Comparison of ENCODE assay signal across 12 cellular contexts in genomic region chr19:3818479-3818878, GRCh38. TPM values are rescaled to one million over a fixed set of nuclear protein-coding genes. Genes with fewer than 3 reads are reported as not detected.
DNase-seq lines count a peak whose midpoint lies in the region; ATAC-seq, FAIRE-seq and TF ChIP-seq lines count a peak whose summit lies in the region.
"Had no signal": no experiment of that assay in that cellular context is flagged by ENCODE, and none has a peak within 500 bp of the region (broad histone marks: within the 10 kb centered on the region; RNA-seq: fewer than 3 reads in every experiment).

No MANE protein-coding gene starts in this region.

- FAIRE-seq in endothelial cell of umbilical vein (lab: Jason Lieb, UNC): peak; percentile 71

- ATAC-seq in GM23338: no peak

- peaks cover 22% of the 10 kb centered on the region for H3K27me3 Mint-ChIP-seq in GM23338 (ENCODE audit: insufficient read depth, low read depth, poor library complexity)

- 8 to 21% methylated on average over 9 to 12 of the region's 12 CpGs for WGBS in esophagus squamous epithelium, 2 donors

- DNase-seq in DMS53 (lab: John Stamatoyannopoulos, UW): peak; percentile 33
- no peak for DNase-seq in DMS53 treated with DMSO at 0.1 percent for 48 hours (lab: John Stamatoyannopoulos, UW; ENCODE audit: unreplicated experiment)
- DNase-seq in NCI-H460 (ENCODE audit: extremely low read depth, low read depth): peak; percentile 6
- peak; percentile 15 for DNase-seq in endothelial cell of umbilical vein (ENCODE audit: low read depth, low spot score)
- DNase-seq in stimulated activated CD4-positive, alpha-beta T cell treated with anti-CD3 and anti-CD28 coated beads, Interleukin-2, amount 100 ng/mL, for 4 hours (ENCODE audit: low read depth): peak; percentile 40
- no peak for DNase-seq in GM23338 (ENCODE audit: low spot score)
- DNase-seq in esophagus squamous epithelium (lab: John Stamatoyannopoulos, UW): no peak
- DNase-seq in activated gamma-delta T cell treated with Interleukin-2 at 50 U/mL for 16 hours: no peak
- DNase-seq: 8988T had no signal

- H3K27ac Mint-ChIP-seq in GM23338: no peak overlapping the region
- H3K27ac Mint-ChIP-seq: nephron had no signal

- H3K9me3 ChIP-seq in endothelial cell of umbilical vein (replicated peaks; ENCODE audit: control insufficient read depth, insufficient read depth, low read length): no peaks in the 10 kb centered on the region
- H3K9me3 ChIP-seq in esophagus squamous epithelium: no peaks in the 10 kb centered on the region

- H3K9me1 ChIP-seq in endothelial cell of umbilical vein (replicated peaks; ENCODE audit: control insufficient read depth, extremely low read depth, insufficient read depth, low read length): no peaks in the 10 kb centered on the region

- no peaks in the 10 kb centered on the region for H3K9me2 ChIP-seq in GM23338 (ENCODE audit: insufficient read depth)

- H2AFZ ChIP-seq in endothelial cell of umbilical vein (ENCODE audit: low read depth, low read length) (peak overlapping the region; percentile 41), GM23338 (no peak overlapping the region)

- H3K4me1 ChIP-seq in endothelial cell of umbilical vein (ENCODE audit: control insufficient read depth, extremely low read depth, insufficient read depth, low read length) (no peaks in the 10 kb centered on the region), GM23338 (ENCODE audit: insufficient read depth) (no peaks in the 10 kb centered on the region), esophagus squamous epithelium (peaks cover 0 to 14% (median 0%) of the 10 kb centered on the region in 3 donors)

- TF ChIP-seq POLR2A in endothelial cell of umbilical vein (IDR thresholded peaks at IDR 0.05; ENCODE audit: low read depth, low read length) (no peak), esophagus squamous epithelium (IDR thresholded peaks at IDR 0.05) (no peak)

- H3K36me3 Mint-ChIP-seq in GM23338 (ENCODE audit: low read depth): peaks cover 4% of the 10 kb centered on the region; the same call in 2 of the 3 replicates

- POLR2A ChIA-PET in endothelial cell of umbilical vein (lab: Charles Lee): no interaction called here

- H3K36me3 ChIP-seq in endothelial cell of umbilical vein (ENCODE audit: control insufficient read depth in 2 of 2, extremely low read depth in 1 of 2, insufficient read depth in 2 of 2, low read length in 2 of 2) (no peaks in the 10 kb centered on the region), GM23338 (ENCODE audit: insufficient read depth) (no peaks in the 10 kb centered on the region), esophagus squamous epithelium (no peaks in the 10 kb centered on the region)

- H4K20me1 ChIP-seq in endothelial cell of umbilical vein (replicated peaks; ENCODE audit: control insufficient read depth, extremely low read depth, insufficient read depth, low read length): no peaks in the 10 kb centered on the region
- H4K20me1 ChIP-seq in GM23338 (replicated peaks; ENCODE audit: insufficient read depth): no peaks in the 10 kb centered on the region

- CTCF ChIA-PET in endothelial cell of umbilical vein (lab: Charles Lee): interaction anchor here (0.7 to 2.3 kb wide), 5 partner anchors 12 to 72 kb away, joined by 3 to 5 read pairs (median 3); no protein-coding TSS in a partner anchor

- no peak overlapping the region for H3K4me3 Mint-ChIP-seq in GM23338
- H3K4me3 Mint-ChIP-seq: nephron had no signal

- 0 out of 2 replicates have a peak, but pooled peaks cover 2% of the 10 kb centered on the region for H3F3A ChIP-seq in GM23338 (replicated peaks; ENCODE audit: low read depth)

- no peak overlapping the region for H3K27ac ChIP-seq in endothelial cell of umbilical vein (ENCODE audit: insufficient read depth, low read depth, low read length)
- H3K27ac ChIP-seq in GM23338 (ENCODE audit: low read depth): no peak overlapping the region
- no peak overlapping the region for H3K27ac ChIP-seq in esophagus squamous epithelium
- H3K27ac ChIP-seq: KMS-11 had no signal

- dilution Hi-C loops in endothelial cell of umbilical vein (cut with MboI; ENCODE audit: extremely low pct_ligation_motif_present, low sequenced_read_pairs): no loop called here

- BruUV-seq in endothelial cell of umbilical vein (replicated peaks; lab: Mats Ljungman, UMichigan): no TSS peak

- H3K4me2 ChIP-seq in endothelial cell of umbilical vein (ENCODE audit: insufficient read depth, low read length): no peak overlapping the region
- no peak overlapping the region for H3K4me2 ChIP-seq in GM23338
- H3K4me2 ChIP-seq: KMS-11 had no signal

- no peaks in the 10 kb centered on the region for H3K27me3 ChIP-seq in endothelial cell of umbilical vein (ENCODE audit: control insufficient read depth in 2 of 2, insufficient read depth in 2 of 2, low read length in 2 of 2)
- H3K27me3 ChIP-seq in GM23338 (ENCODE audit: insufficient read depth): 0 out of 2 replicates have a peak, but pooled peaks cover 6% of the 10 kb centered on the region
- peaks cover 0 to 17% (median 0%) of the 10 kb centered on the region in 4 donors for H3K27me3 ChIP-seq in esophagus squamous epithelium

- no peaks in the 10 kb centered on the region for H3K4me1 Mint-ChIP-seq in GM23338
- H3K4me1 Mint-ChIP-seq: nephron had no signal

- no peak overlapping the region for H3K9ac ChIP-seq in endothelial cell of umbilical vein (replicated peaks; ENCODE audit: extremely low read depth, insufficient read depth, low read length)
- H3K9ac ChIP-seq: KMS-11 had no signal

- H3K9me3 Mint-ChIP-seq in GM23338: no peaks in the 10 kb centered on the region; the same call in 1 of the 3 replicates
- H3K9me3 Mint-ChIP-seq: nephron had no signal

- H3K4me3 ChIP-seq in endothelial cell of umbilical vein (replicated peaks in 1 of 3; ENCODE audit: insufficient read depth in 1 of 3, low read depth in 1 of 3, low read length in 3 of 3): no peak overlapping the region
- no peak overlapping the region for H3K4me3 ChIP-seq in GM23338
- H3K4me3 ChIP-seq in esophagus squamous epithelium: no peak overlapping the region

- TF ChIP-seq CTCF in endothelial cell of umbilical vein (IDR thresholded peaks at IDR 0.05; ENCODE audit: extremely low read depth in 1 of 2, insufficient read depth in 1 of 2, low read depth in 1 of 2, low read length in 2 of 2): no peak
- no peak for TF ChIP-seq CTCF in GM23338 (conservative IDR thresholded peaks at IDR 0.05; ENCODE audit: low read depth in 2 of 2)
- TF ChIP-seq CTCF in esophagus squamous epithelium (IDR thresholded peaks at IDR 0.05): no peak

- intact Hi-C loops in endothelial cell of umbilical vein (cut with micrococcal nuclease) (no loop called here), esophagus squamous epithelium (cut with DNase I) (no loop called here)

- H3K79me2 ChIP-seq in endothelial cell of umbilical vein (ENCODE audit: control insufficient read depth, insufficient read depth, low read length) (no peaks in the 10 kb centered on the region), GM23338 (replicated peaks; ENCODE audit: insufficient read depth) (no peaks in the 10 kb centered on the region)

RNA-seq across cellular contexts. Expression of gene MATK, which starts 32.3 kb away (rescaled TPM):
- not detected in 2 replicates for total RNA-seq in NCI-H460 (2014; rRNA removed; shearing (Covaris generic))
- not detected in 2 replicates for polyA plus RNA-seq in NCI-H460 (2014; cell fraction: nucleus; rRNA removed)
- not detected in 2 replicates for total RNA-seq in endothelial cell of umbilical vein
- polyA plus RNA-seq in endothelial cell of umbilical vein: not detected in 2 replicates
- polyA plus RNA-seq in endothelial cell of umbilical vein (2011; cell fraction: cytosol; rRNA removed): not detected in 2 replicates
- not detected in 2 replicates for polyA plus RNA-seq in endothelial cell of umbilical vein (2011; cell fraction: nucleus; rRNA removed)
- not detected in 2 replicates for polyA plus RNA-seq in endothelial cell of umbilical vein (2012)
- polyA minus RNA-seq in endothelial cell of umbilical vein: 0.30 and 0.73 TPM in 2 replicates
- 27.1 TPM for polyA minus RNA-seq in endothelial cell of umbilical vein (2011; cell fraction: cytosol; rRNA and poly(A)+ RNA removed)
- not detected in 2 replicates for polyA minus RNA-seq in endothelial cell of umbilical vein (2011; cell fraction: nucleus; rRNA and poly(A)+ RNA removed)
- total RNA-seq in GM23338 (2014; rRNA removed; shearing (Covaris generic)): 21.4 and 30.3 TPM in 2 replicates
- 13.4 and 14.1 TPM in 2 replicates for polyA plus RNA-seq in GM23338 (2016; fragmentation: Nextera tagmentation; extraction: Ambion mirVana)
- total RNA-seq in esophagus squamous epithelium: 1 to 10 TPM in 3 of 4 donors, not detected in 1; 1.1 to 4.4 (median 2.1) TPM
- total RNA-seq: OCI-LY7 had no signal

RNA-seq across cellular contexts. Expression of gene RAX2, which starts 46.5 kb away (rescaled TPM):
- not detected in 2 replicates for total RNA-seq in NCI-H460 (2014; rRNA removed; shearing (Covaris generic))
- polyA plus RNA-seq in NCI-H460 (2014; cell fraction: nucleus; rRNA removed): not detected in 2 replicates
- total RNA-seq in endothelial cell of umbilical vein (not detected in 2 replicates), esophagus squamous epithelium (not detected)
- polyA plus RNA-seq in endothelial cell of umbilical vein (not detected in 2 replicates), GM23338 (2016; fragmentation: Nextera tagmentation; extraction: Ambion mirVana) (0.13 TPM in 1 of 2 replicates, not detected in the other)
- polyA plus RNA-seq in endothelial cell of umbilical vein (2011; cell fraction: cytosol; rRNA removed): not detected in 2 replicates
- not detected in 2 replicates for polyA plus RNA-seq in endothelial cell of umbilical vein (2011; cell fraction: nucleus; rRNA removed)
- polyA plus RNA-seq in endothelial cell of umbilical vein (2012): not detected in 2 replicates
- polyA minus RNA-seq in endothelial cell of umbilical vein: not detected in 2 replicates
- not detected for polyA minus RNA-seq in endothelial cell of umbilical vein (2011; cell fraction: cytosol; rRNA and poly(A)+ RNA removed)
- polyA minus RNA-seq in endothelial cell of umbilical vein (2011; cell fraction: nucleus; rRNA and poly(A)+ RNA removed): not detected in 2 replicates
- total RNA-seq in GM23338 (2014; rRNA removed; shearing (Covaris generic)): not detected in 2 replicates
- total RNA-seq: OCI-LY7 had no signal

RNA-seq across cellular contexts. Expression of gene ZFR2, which starts 50.4 kb away (rescaled TPM):
- not detected in 2 replicates for total RNA-seq in NCI-H460 (2014; rRNA removed; shearing (Covaris generic))
- not detected in 2 replicates for polyA plus RNA-seq in NCI-H460 (2014; cell fraction: nucleus; rRNA removed)
- total RNA-seq in endothelial cell of umbilical vein (not detected in 2 replicates), esophagus squamous epithelium (not detected)
- polyA plus RNA-seq in endothelial cell of umbilical vein (0.11 TPM in 1 of 2 replicates, not detected in the other), GM23338 (2016; fragmentation: Nextera tagmentation; extraction: Ambion mirVana) (25.4 and 31.3 TPM in 2 replicates)
- polyA plus RNA-seq in endothelial cell of umbilical vein (2011; cell fraction: cytosol; rRNA removed): 0.10 TPM in 1 of 2 replicates, not detected in the other
- polyA plus RNA-seq in endothelial cell of umbilical vein (2011; cell fraction: nucleus; rRNA removed): not detected in 2 replicates
- polyA plus RNA-seq in endothelial cell of umbilical vein (2012): not detected in 2 replicates
- polyA minus RNA-seq in endothelial cell of umbilical vein: not detected in 2 replicates
- polyA minus RNA-seq in endothelial cell of umbilical vein (2011; cell fraction: cytosol; rRNA and poly(A)+ RNA removed): 0.20 TPM
- not detected in 2 replicates for polyA minus RNA-seq in endothelial cell of umbilical vein (2011; cell fraction: nucleus; rRNA and poly(A)+ RNA removed)
- 13.5 and 15.8 TPM in 2 replicates for total RNA-seq in GM23338 (2014; rRNA removed; shearing (Covaris generic))
- total RNA-seq: OCI-LY7 had no signal

RNA-seq across cellular contexts. Expression of gene MRPL54, which starts 56.0 kb away (rescaled TPM):
- total RNA-seq in NCI-H460 (2014; rRNA removed; shearing (Covaris generic)): 35.8 and 40.8 TPM in 2 replicates
- polyA plus RNA-seq in NCI-H460 (2014; cell fraction: nucleus; rRNA removed): 33.9 and 40.5 TPM in 2 replicates
- 67.5 and 76.3 TPM in 2 replicates for total RNA-seq in endothelial cell of umbilical vein
- polyA plus RNA-seq in endothelial cell of umbilical vein: 80.2 and 93.1 TPM in 2 replicates
- polyA plus RNA-seq in endothelial cell of umbilical vein (2011; cell fraction: cytosol; rRNA removed): 82.6 and 97.0 TPM in 2 replicates
- polyA plus RNA-seq in endothelial cell of umbilical vein (2011; cell fraction: nucleus; rRNA removed): 29.7 and 32.2 TPM in 2 replicates
- polyA plus RNA-seq in endothelial cell of umbilical vein (2012): 41.4 and 50.5 TPM in 2 replicates
- polyA minus RNA-seq in endothelial cell of umbilical vein: 7.5 and 9.7 TPM in 2 replicates
- polyA minus RNA-seq in endothelial cell of umbilical vein (2011; cell fraction: cytosol; rRNA and poly(A)+ RNA removed): 15.9 TPM
- 4.9 and 5.5 TPM in 2 replicates for polyA minus RNA-seq in endothelial cell of umbilical vein (2011; cell fraction: nucleus; rRNA and poly(A)+ RNA removed)
- total RNA-seq in GM23338 (2014; rRNA removed; shearing (Covaris generic)): 29.7 and 47.3 TPM in 2 replicates
- 89.9 and 93.1 TPM in 2 replicates for polyA plus RNA-seq in GM23338 (2016; fragmentation: Nextera tagmentation; extraction: Ambion mirVana)
- 10 to 100 TPM; 50.2 to 79.9 (median 60.9) TPM for total RNA-seq in esophagus squamous epithelium

RNA-seq across cellular contexts. Expression of gene APBA3, which starts 57.0 kb away (rescaled TPM):
- total RNA-seq in NCI-H460 (2014; rRNA removed; shearing (Covaris generic)): 12.9 and 16.4 TPM in 2 replicates
- 46.5 and 49.2 TPM in 2 replicates for polyA plus RNA-seq in NCI-H460 (2014; cell fraction: nucleus; rRNA removed)
- 23.4 and 24.3 TPM in 2 replicates for total RNA-seq in endothelial cell of umbilical vein
- 25.1 and 41.7 TPM in 2 replicates for polyA plus RNA-seq in endothelial cell of umbilical vein
- 9.7 and 17.4 TPM in 2 replicates for polyA plus RNA-seq in endothelial cell of umbilical vein (2011; cell fraction: cytosol; rRNA removed)
- polyA plus RNA-seq in endothelial cell of umbilical vein (2011; cell fraction: nucleus; rRNA removed): 36.8 and 41.8 TPM in 2 replicates
- 14.0 and 16.4 TPM in 2 replicates for polyA plus RNA-seq in endothelial cell of umbilical vein (2012)
- polyA minus RNA-seq in endothelial cell of umbilical vein: 12.6 and 14.2 TPM in 2 replicates
- 15.4 TPM for polyA minus RNA-seq in endothelial cell of umbilical vein (2011; cell fraction: cytosol; rRNA and poly(A)+ RNA removed)
- 11.7 and 21.3 TPM in 2 replicates for polyA minus RNA-seq in endothelial cell of umbilical vein (2011; cell fraction: nucleus; rRNA and poly(A)+ RNA removed)
- 31.8 and 56.1 TPM in 2 replicates for total RNA-seq in GM23338 (2014; rRNA removed; shearing (Covaris generic))
- 16.6 and 17.2 TPM in 2 replicates for polyA plus RNA-seq in GM23338 (2016; fragmentation: Nextera tagmentation; extraction: Ambion mirVana)
- total RNA-seq in esophagus squamous epithelium: 10 to 100 TPM; 12.9 to 26.5 (median 22.7) TPM

Comparison
In these comparisons a context has a peak if more than half of its experiments do, and no peak if none do; other contexts are left out.
1. DNase-seq: peak in DMS53 (single experiment), NCI-H460 (single experiment), endothelial cell of umbilical vein (single experiment) and stimulated activated CD4-positive, alpha-beta T cell treated with anti-CD3 and anti-CD28 coated beads, Interleukin-2, amount 100 ng/mL, for 4 hours (single experiment); none in DMS53 treated with DMSO at 0.1 percent for 48 hours (single experiment), GM23338 (single experiment), esophagus squamous epithelium (single experiment) and activated gamma-delta T cell treated with Interleukin-2 at 50 U/mL for 16 hours (single experiment).
2. RNA of gene ZFR2, which starts 50.4 kb away (total RNA-seq): 13.5 to 15.8 TPM in GM23338; not detected in NCI-H460, not detected in endothelial cell of umbilical vein and not detected in esophagus squamous epithelium; every median in the first group is over 10 times any median in the second.